Comparison of ENCODE assay signal across 8 cellular contexts in genomic region chr10:98414932-98415709, GRCh38. TPM values are rescaled to one million over a fixed set of nuclear protein-coding genes. Genes with fewer than 3 reads are reported as not detected.
DNase-seq lines count a peak whose midpoint lies in the region; ATAC-seq, FAIRE-seq and TF ChIP-seq lines count a peak whose summit lies in the region.

Gene PYROXD2 (minus strand): TSS chr10:98415182. CDS start chr10:98415135, 47 bp downstream.

- H3K4me1 ChIP-seq in HUES6 (ENCODE audit: control insufficient read depth, insufficient read depth, low read length) (peaks cover 19% of the 10 kb centered on the region), left ventricle myocardium inferior (peaks cover 49% of the 10 kb centered on the region), pancreas (peaks cover 0 to 6% (median 0%) of the 10 kb centered on the region in 3 donors)

- H3K9ac ChIP-seq in HUES6 (ENCODE audit: low read length): peak within 1 kb of the TSS; percentile 86

- ATAC-seq in SK-N-SH treated with all-trans-retinoic acid at 6 μM for 48 hours (peak; percentile 98), pancreas (peak; percentile 92 to 98 (median 94)), GM18498 (IDR thresholded peaks at IDR 0.05; ENCODE audit: unreplicated experiment) (no peak)

- WGBS in pancreas, 2 donors: 41 to 45% methylated on average over 23 to 24 of the region's 24 CpGs

- H3K4me3 ChIP-seq in HUES6 (ENCODE audit: low read depth, low read length): peak within 1 kb of the TSS; percentile 74
- peak within 1 kb of the TSS; percentile 75 for H3K4me3 ChIP-seq in left ventricle myocardium inferior
- H3K4me3 ChIP-seq in pancreas: peak within 1 kb of the TSS; percentile 12 to 45 (median 38)

- intact Hi-C loops in left ventricle myocardium inferior (cut with micrococcal nuclease): no loop called here
- intact Hi-C loops in pancreas (cut with DNase I): no loop called here

- FAIRE-seq in pancreas (lab: Jason Lieb, UNC): peak; percentile 63

- H3K36me3 ChIP-seq in HUES6 (ENCODE audit: control insufficient read depth, insufficient read depth, low read length): peaks cover 13% of the 10 kb centered on the region
- H3K36me3 ChIP-seq in left ventricle myocardium inferior: peaks cover 35% of the 10 kb centered on the region
- peaks cover 0 to 33% (median 0%) of the 10 kb centered on the region in 3 donors for H3K36me3 ChIP-seq in pancreas

- H3K27me3 ChIP-seq in HUES6 (ENCODE audit: control insufficient read depth, insufficient read depth, low read length): no peaks in the 10 kb centered on the region
- H3K27me3 ChIP-seq in left ventricle myocardium inferior (ENCODE audit: low read depth): no peaks in the 10 kb centered on the region
- H3K27me3 ChIP-seq in pancreas: no peaks in the 10 kb centered on the region

- no peak for TF ChIP-seq CTCF in GM13976 (IDR thresholded peaks at IDR 0.05; ENCODE audit: borderline replicate concordance, control extremely low read depth, extremely low read depth, insufficient read depth, missing control alignments)
- TF ChIP-seq CTCF in left ventricle myocardium inferior (IDR thresholded peaks at IDR 0.05; ENCODE audit: borderline replicate concordance): no peak
- no peak for TF ChIP-seq CTCF in pancreas (IDR thresholded peaks at IDR 0.05)

- in situ Hi-C loops in GM13976 (cut with MboI; ENCODE audit: low sequenced_read_pairs, unreplicated experiment): no loop called here

- DNase-seq in GM13976 (ENCODE audit: low spot score) (peak; percentile 74), astrocyte of the hippocampus (ENCODE audit: low read depth, low spot score) (peak; percentile 97), left ventricle myocardium inferior (peak; percentile 92), pancreas (peak; percentile 81 to 94 (median 88)), NCI-H1930 (lab: John Stamatoyannopoulos, UW) (no peak)

- no peaks in the 10 kb centered on the region for H3K9me3 ChIP-seq in HUES6 (ENCODE audit: control insufficient read depth, insufficient read depth, low read depth, low read length)
- H3K9me3 ChIP-seq in left ventricle myocardium inferior (replicated peaks): no peaks in the 10 kb centered on the region
- H3K9me3 ChIP-seq in pancreas: no peaks in the 10 kb centered on the region

- H3K27ac ChIP-seq in HUES6 (ENCODE audit: low read depth, low read length): peak within 1 kb of the TSS; percentile 56
- peak within 1 kb of the TSS; percentile 91 for H3K27ac ChIP-seq in left ventricle myocardium inferior (replicated peaks)
- H3K27ac ChIP-seq in pancreas: peak within 1 kb of the TSS; percentile 24 to 71 (median 61)

TF ChIP-seq in SK-N-SH treated with all-trans-retinoic acid at 6 μM for 48 hours, 23 proteins besides CTCF, POLR2A, EP300 and RAD21:
- TF ChIP-seq SNAI2 (CRISPR knock-in tag; IDR thresholded peaks at IDR 0.05) (no peak), TOX (CRISPR knock-in tag; IDR thresholded peaks at IDR 0.05; ENCODE audit: borderline replicate concordance) (no peak), ESRRG (CRISPR knock-in tag; IDR thresholded peaks at IDR 0.05) (no peak), PPARA (CRISPR knock-in tag; IDR thresholded peaks at IDR 0.05; ENCODE audit: borderline replicate concordance) (no peak), BACH2 (CRISPR knock-in tag; IDR thresholded peaks at IDR 0.05; ENCODE audit: borderline replicate concordance) (no peak), ZFP30 (CRISPR knock-in tag; IDR thresholded peaks at IDR 0.05) (no peak), ZC3H10 (CRISPR knock-in tag; IDR thresholded peaks at IDR 0.05) (no peak), RARB (CRISPR knock-in tag; IDR thresholded peaks at IDR 0.05) (no peak), OSR1 (CRISPR knock-in tag; IDR thresholded peaks at IDR 0.05) (no peak), ZNF70 (CRISPR knock-in tag; IDR thresholded peaks at IDR 0.05) (no peak), ZNF565 (CRISPR knock-in tag; conservative IDR thresholded peaks at IDR 0.05; ENCODE audit: low read depth) (no peak), CSRNP3 (CRISPR knock-in tag; IDR thresholded peaks at IDR 0.05) (no peak)
- TF ChIP-seq, protein P1, sequence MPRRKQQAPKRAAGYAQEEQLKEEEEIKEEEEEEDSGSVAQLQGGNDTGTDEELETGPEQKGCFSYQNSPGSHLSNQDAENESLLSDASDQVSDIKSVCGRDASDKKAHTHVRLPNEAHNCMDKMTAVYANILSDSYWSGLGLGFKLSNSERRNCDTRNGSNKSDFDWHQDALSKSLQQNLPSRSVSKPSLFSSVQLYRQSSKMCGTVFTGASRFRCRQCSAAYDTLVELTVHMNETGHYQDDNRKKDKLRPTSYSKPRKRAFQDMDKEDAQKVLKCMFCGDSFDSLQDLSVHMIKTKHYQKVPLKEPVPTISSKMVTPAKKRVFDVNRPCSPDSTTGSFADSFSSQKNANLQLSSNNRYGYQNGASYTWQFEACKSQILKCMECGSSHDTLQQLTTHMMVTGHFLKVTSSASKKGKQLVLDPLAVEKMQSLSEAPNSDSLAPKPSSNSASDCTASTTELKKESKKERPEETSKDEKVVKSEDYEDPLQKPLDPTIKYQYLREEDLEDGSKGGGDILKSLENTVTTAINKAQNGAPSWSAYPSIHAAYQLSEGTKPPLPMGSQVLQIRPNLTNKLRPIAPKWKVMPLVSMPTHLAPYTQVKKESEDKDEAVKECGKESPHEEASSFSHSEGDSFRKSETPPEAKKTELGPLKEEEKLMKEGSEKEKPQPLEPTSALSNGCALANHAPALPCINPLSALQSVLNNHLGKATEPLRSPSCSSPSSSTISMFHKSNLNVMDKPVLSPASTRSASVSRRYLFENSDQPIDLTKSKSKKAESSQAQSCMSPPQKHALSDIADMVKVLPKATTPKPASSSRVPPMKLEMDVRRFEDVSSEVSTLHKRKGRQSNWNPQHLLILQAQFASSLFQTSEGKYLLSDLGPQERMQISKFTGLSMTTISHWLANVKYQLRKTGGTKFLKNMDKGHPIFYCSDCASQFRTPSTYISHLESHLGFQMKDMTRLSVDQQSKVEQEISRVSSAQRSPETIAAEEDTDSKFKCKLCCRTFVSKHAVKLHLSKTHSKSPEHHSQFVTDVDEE (CRISPR knock-in tag; IDR thresholded peaks at IDR 0.05): no peak
- TF ChIP-seq, protein P2, sequence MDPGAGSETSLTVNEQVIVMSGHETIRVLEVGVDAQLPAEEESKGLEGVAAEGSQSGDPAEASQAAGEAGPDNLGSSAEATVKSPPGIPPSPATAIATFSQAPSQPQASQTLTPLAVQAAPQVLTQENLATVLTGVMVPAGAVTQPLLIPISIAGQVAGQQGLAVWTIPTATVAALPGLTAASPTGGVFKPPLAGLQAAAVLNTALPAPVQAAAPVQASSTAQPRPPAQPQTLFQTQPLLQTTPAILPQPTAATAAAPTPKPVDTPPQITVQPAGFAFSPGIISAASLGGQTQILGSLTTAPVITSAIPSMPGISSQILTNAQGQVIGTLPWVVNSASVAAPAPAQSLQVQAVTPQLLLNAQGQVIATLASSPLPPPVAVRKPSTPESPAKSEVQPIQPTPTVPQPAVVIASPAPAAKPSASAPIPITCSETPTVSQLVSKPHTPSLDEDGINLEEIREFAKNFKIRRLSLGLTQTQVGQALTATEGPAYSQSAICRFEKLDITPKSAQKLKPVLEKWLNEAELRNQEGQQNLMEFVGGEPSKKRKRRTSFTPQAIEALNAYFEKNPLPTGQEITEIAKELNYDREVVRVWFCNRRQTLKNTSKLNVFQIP (CRISPR knock-in tag; IDR thresholded peaks at IDR 0.05; ENCODE audit: borderline replicate concordance, low read depth): no peak
- TF ChIP-seq, protein P3, sequence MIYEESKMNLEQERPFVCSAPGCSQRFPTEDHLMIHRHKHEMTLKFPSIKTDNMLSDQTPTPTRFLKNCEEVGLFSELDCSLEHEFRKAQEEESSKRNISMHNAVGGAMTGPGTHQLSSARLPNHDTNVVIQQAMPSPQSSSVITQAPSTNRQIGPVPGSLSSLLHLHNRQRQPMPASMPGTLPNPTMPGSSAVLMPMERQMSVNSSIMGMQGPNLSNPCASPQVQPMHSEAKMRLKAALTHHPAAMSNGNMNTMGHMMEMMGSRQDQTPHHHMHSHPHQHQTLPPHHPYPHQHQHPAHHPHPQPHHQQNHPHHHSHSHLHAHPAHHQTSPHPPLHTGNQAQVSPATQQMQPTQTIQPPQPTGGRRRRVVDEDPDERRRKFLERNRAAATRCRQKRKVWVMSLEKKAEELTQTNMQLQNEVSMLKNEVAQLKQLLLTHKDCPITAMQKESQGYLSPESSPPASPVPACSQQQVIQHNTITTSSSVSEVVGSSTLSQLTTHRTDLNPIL (CRISPR knock-in tag; IDR thresholded peaks at IDR 0.05; ENCODE audit: low read depth): no peak

RNA-seq across cellular contexts. Expression of gene PYROXD2, which starts in this region (rescaled TPM):
- total RNA-seq in left ventricle myocardium inferior (10.4 TPM), pancreas (1 to 10 TPM; 1.8 to 7.8 (median 3.5) TPM)
- polyA plus RNA-seq in pancreas: 10 to 100 TPM in 1 of 2 donors, 1 to 10 TPM in 1; 8.4 to 15.9 TPM

Comparison
In these comparisons a context has a peak if more than half of its experiments do, and no peak if none do; other contexts are left out.
1. DNase-seq: peak in GM13976 (single experiment), astrocyte of the hippocampus (single experiment), left ventricle myocardium inferior (single experiment) and pancreas (6 of 6); none in NCI-H1930 (0 of 2).
2. Peak in every context shown above with its lines, with median percentiles within 50 percentile points of each other: H3K27ac ChIP-seq and H3K4me3 ChIP-seq.